ENCODE assay signal across 22 cellular contexts in genomic region chr6:2078888-2079287, GRCh38.
"Had no signal": no experiment of that assay in that cellular context is flagged by ENCODE, and none has a peak within 500 bp of the region (broad histone marks: within the 10 kb centered on the region; RNA-seq: fewer than 3 reads in every experiment).

No MANE protein-coding gene starts in this region.

- H3K27me3 Mint-ChIP-seq: activated naive CD4-positive, alpha-beta T cell treated with anti-CD3 and anti-CD28 coated beads, Interleukin-2, amount 50 U/mL, for 24 hours; T-cell had no signal

- DNase-seq: activated CD4-positive, CD25-positive, alpha-beta regulatory T cell; activated CD8-positive, alpha-beta memory T cell treated with anti-CD3 and anti-CD28 coated beads, Interleukin-2, amount 10 ng/mL, durations not matched to agents 7 days and 5 days; activated naive CD4-positive, alpha-beta T cell; activated T-cell treated with anti-CD3 and anti-CD28 coated beads, Interleukin-2, amount 50 U/mL, for 4 hours; anterior cingulate cortex; cerebellar nuclear complex; Kasumi-1; NCI-H1048; NCI-H146; NCI-H187 treated with DMSO at 0.1 percent for 48 hours; NCI-H2081 treated with DMSO at 0.1 percent for 48 hours; NCI-H446; NCI-H524; PC-9; T-cell; T-helper 2 cell; T1000 had no signal

- H3K27ac Mint-ChIP-seq: activated CD8-positive, alpha-beta memory T cell treated with anti-CD3 and anti-CD28 coated beads, Interleukin-2, amount 10 ng/mL, durations not matched to agents 7 days and 5 days; T-cell had no signal

- H3K4me3 Mint-ChIP-seq: activated CD8-positive, alpha-beta memory T cell treated with anti-CD3 and anti-CD28 coated beads, Interleukin-2, amount 10 ng/mL, durations not matched to agents 7 days and 5 days; activated naive CD4-positive, alpha-beta T cell treated with anti-CD3 and anti-CD28 coated beads, Interleukin-2, amount 50 U/mL, for 24 hours; activated T-cell treated with anti-CD3 and anti-CD28 coated beads, Interleukin-2, amount 50 U/mL, for 4 hours; T-cell had no signal

- H2AFZ ChIP-seq: PC-9 had no signal

- H3K27ac ChIP-seq: PC-9, SK-N-MC, VCaP had no signal

- FAIRE-seq: colon, K562 had no signal

- H3K4me2 ChIP-seq: PC-9 had no signal

- H3K4me3 ChIP-seq: K562, PC-9, SK-N-MC had no signal

- ATAC-seq: activated CD8-positive, alpha-beta memory T cell treated with anti-CD3 and anti-CD28 coated beads, Interleukin-2, amount 10 ng/mL, durations not matched to agents 7 days and 5 days; activated T-cell treated with anti-CD3 and anti-CD28 coated beads, Interleukin-2, amount 50 U/mL, for 4 hours; K562; T-cell had no signal
